Comparison of ENCODE assay signal across 28 cellular contexts in genomic region chr17:56074366-56074765, GRCh38.
"Had no signal": no experiment of that assay in that cellular context is flagged by ENCODE, and none has a peak within 500 bp of the region (broad histone marks: within the 10 kb centered on the region; RNA-seq: fewer than 3 reads in every experiment).

No MANE protein-coding gene starts in this region.

- DNase-seq: activated CD4-positive, alpha-beta T cell treated with anti-CD3 and anti-CD28 coated beads, Interleukin-2, amount 10 ng/mL, durations not matched to agents 24 days and 14 days; activated CD4-positive, CD25-positive, alpha-beta regulatory T cell treated with anti-CD3 and anti-CD28 coated beads, Interleukin-2, amount 50 U/mL, for 72 hours; activated CD8-positive, alpha-beta T cell treated with anti-CD3 and anti-CD28 coated beads for 36 hours; activated naive CD4-positive, alpha-beta T cell; activated T-cell treated with anti-CD3 and anti-CD28 coated beads, Interleukin-2, amount 50 U/mL, for 72 hours; anterior cingulate cortex; endodermal cell; foreskin fibroblast; head of caudate nucleus; lower lobe of right lung; mesenchymal stem cell; stimulated activated CD4-positive, alpha-beta T cell treated with anti-CD3 and anti-CD28 coated beads, Interleukin-15, amount 100 ng/mL, for 24 hours; stimulated activated CD4-positive, alpha-beta T cell treated with anti-CD3 and anti-CD28 coated beads, Interleukin-2, amount 100 ng/mL, for 24 hours; stimulated activated naive B cell treated with anti-CD40 and anti-IgM and Interleukin-4, amounts not matched to agents 10 μg/mL and 1 μg/mL and 100 μg/mL, for 72 hours; stomach; T-helper 17 cell; T1000; thyroid gland; upper lobe of left lung had no signal

- H3K27ac ChIP-seq: lower lobe of right lung, neutrophil, stomach, thyroid gland, upper lobe of left lung, vagina had no signal

- H3K36me3 Mint-ChIP-seq: activated naive CD4-positive, alpha-beta T cell treated with anti-CD3 and anti-CD28 coated beads, Interleukin-2, amount 50 U/mL, for 72 hours; natural killer cell treated with Interleukin-12 subunit alpha and Interleukin-12 subunit beta and Interleukin-15 and Interleukin-18, amount 100 ng/mL, for 72 hours; stimulated activated naive B cell treated with anti-CD40 and anti-IgM and Interleukin-4, amounts not matched to agents 10 μg/mL and 1 μg/mL and 100 μg/mL, for 72 hours had no signal

- H3K9me3 ChIP-seq: neutrophil, thyroid gland, upper lobe of left lung, vagina had no signal

- ATAC-seq: activated CD8-positive, alpha-beta T cell treated with anti-CD3 and anti-CD28 coated beads for 36 hours; activated naive CD4-positive, alpha-beta T cell treated with anti-CD3 and anti-CD28 coated beads, Interleukin-2, amount 50 U/mL, for 72 hours; activated T-cell treated with anti-CD3 and anti-CD28 coated beads, Interleukin-2, amount 50 U/mL, for 72 hours; esophagus mucosa; left lobe of liver; lower lobe of right lung; natural killer cell treated with Interleukin-12 subunit alpha and Interleukin-12 subunit beta and Interleukin-15 and Interleukin-18, amount 100 ng/mL, for 72 hours; sciatic nerve; stimulated activated naive B cell treated with anti-CD40 and anti-IgM and Interleukin-4, amounts not matched to agents 10 μg/mL and 1 μg/mL and 100 μg/mL, for 72 hours; T-helper 17 cell had no signal

- H3K36me3 ChIP-seq: lower lobe of right lung, neutrophil, stomach, thyroid gland, upper lobe of left lung, vagina had no signal

- H3K4me1 Mint-ChIP-seq: activated CD4-positive, alpha-beta T cell treated with anti-CD3 and anti-CD28 coated beads, Interleukin-2, amount 10 ng/mL, durations not matched to agents 24 days and 14 days; central memory CD8-positive, alpha-beta T cell; endodermal cell; stimulated activated naive B cell treated with anti-CD40 and anti-IgM and Interleukin-4, amounts not matched to agents 10 μg/mL and 1 μg/mL and 100 μg/mL, for 72 hours; T-helper 17 cell had no signal

- H3K4me3 ChIP-seq: lower lobe of right lung, stomach, thyroid gland, upper lobe of left lung, vagina had no signal

- H3K9me3 Mint-ChIP-seq: endodermal cell had no signal

- H3K27me3 Mint-ChIP-seq: activated CD4-positive, alpha-beta T cell treated with anti-CD3 and anti-CD28 coated beads, Interleukin-2, amount 10 ng/mL, durations not matched to agents 24 days and 14 days; activated CD8-positive, alpha-beta T cell treated with anti-CD3 and anti-CD28 coated beads for 36 hours; central memory CD8-positive, alpha-beta T cell; dendritic cell treated with granulocyte-macrophage colony-stimulating factor and Interleukin-4, amounts not matched to agents 40 ng/mL and 50 ng/mL, for 4 days; stimulated activated naive B cell treated with anti-CD40 and anti-IgM and Interleukin-4, amounts not matched to agents 10 μg/mL and 1 μg/mL and 100 μg/mL, for 72 hours; T-helper 17 cell had no signal

- H3K4me3 Mint-ChIP-seq: activated CD4-positive, alpha-beta T cell treated with anti-CD3 and anti-CD28 coated beads, Interleukin-2, amount 10 ng/mL, durations not matched to agents 24 days and 14 days; activated CD8-positive, alpha-beta T cell treated with anti-CD3 and anti-CD28 coated beads for 36 hours; activated T-cell treated with anti-CD3 and anti-CD28 coated beads, Interleukin-2, amount 50 U/mL, for 72 hours; central memory CD8-positive, alpha-beta T cell; dendritic cell treated with granulocyte-macrophage colony-stimulating factor and Interleukin-4, amounts not matched to agents 40 ng/mL and 50 ng/mL, for 4 days; endodermal cell; natural killer cell treated with Interleukin-12 subunit alpha and Interleukin-12 subunit beta and Interleukin-15 and Interleukin-18, amount 100 ng/mL, for 72 hours; stimulated activated naive B cell treated with anti-CD40 and anti-IgM and Interleukin-4, amounts not matched to agents 10 μg/mL and 1 μg/mL and 100 μg/mL, for 72 hours; T-helper 17 cell had no signal

- H3K27me3 ChIP-seq: neutrophil, stomach, thyroid gland, upper lobe of left lung, vagina had no signal

- H3K4me1 ChIP-seq: lower lobe of right lung, stomach, thyroid gland, upper lobe of left lung, vagina had no signal
